ENCODE assay signal across 8 cellular contexts in genomic region chr19:2151339-2152229, GRCh38. TPM values are rescaled to one million over a fixed set of nuclear protein-coding genes. Genes with fewer than 3 reads are reported as not detected.
DNase-seq lines count a peak whose midpoint lies in the region; ATAC-seq, FAIRE-seq and TF ChIP-seq lines count a peak whose summit lies in the region.

AP3D1 (minus strand) TSS chr19:2151566; CDS start chr19:2151334, 232 bp downstream.

- DNase-seq in AG10803 (ENCODE audit: low read depth) (peak; percentile 99), NCI-H460 (ENCODE audit: extremely low read depth, low read depth) (peak; percentile 99), cerebellar nuclear complex (lab: John Stamatoyannopoulos, UW) (peak; percentile 97 to 98)
- peak; percentile 100 for DNase-seq in activated CD4-positive, CD25-positive, alpha-beta regulatory T cell treated with anti-CD3 and anti-CD28 coated beads, Interleukin-2, amount 50 U/mL, for 72 hours
- DNase-seq in stimulated activated CD4-positive, alpha-beta T cell treated with anti-CD3 and anti-CD28 coated beads, Interleukin-12 subunit alpha, Interleukin-12 subunit beta, amount 100 ng/mL, for 4 hours, result peak; percentile 100

- no peak for TF ChIP-seq CTCF in AG10803 (conservative IDR thresholded peaks at IDR 0.05; ENCODE audit: low read length)

- peak; percentile 64 for FAIRE-seq in islet of Langerhans (lab: Jason Lieb, UNC)

- peak; percentile 88 for ATAC-seq in GM19043 (IDR thresholded peaks at IDR 0.05; ENCODE audit: low read depth, unreplicated experiment)
- peak; percentile 81 for ATAC-seq in HG03378 (IDR thresholded peaks at IDR 0.05; ENCODE audit: unreplicated experiment)

- peak within 1 kb of the TSS; percentile 90 for H3K4me3 ChIP-seq in AG10803 (ENCODE audit: low read length)

RNA-seq across cellular contexts. Expression of gene AP3D1, which starts in this region (rescaled TPM):
- 67.6 and 83.8 TPM in 2 replicates for total RNA-seq in NCI-H460 (2014; rRNA removed; shearing (Covaris generic))
- polyA plus RNA-seq in NCI-H460 (2014; cell fraction: nucleus; rRNA removed), result 72.6 and 92.1 TPM in 2 replicates

Comparison
In these comparisons a context has a peak if more than half of its experiments do, and no peak if none do; other contexts are left out.
1. Peak in every context shown above with its lines: DNase-seq, ATAC-seq and H3K4me3 ChIP-seq.